Comparison of ENCODE assay signal across 1 cellular context in the genomic region with DNA sequence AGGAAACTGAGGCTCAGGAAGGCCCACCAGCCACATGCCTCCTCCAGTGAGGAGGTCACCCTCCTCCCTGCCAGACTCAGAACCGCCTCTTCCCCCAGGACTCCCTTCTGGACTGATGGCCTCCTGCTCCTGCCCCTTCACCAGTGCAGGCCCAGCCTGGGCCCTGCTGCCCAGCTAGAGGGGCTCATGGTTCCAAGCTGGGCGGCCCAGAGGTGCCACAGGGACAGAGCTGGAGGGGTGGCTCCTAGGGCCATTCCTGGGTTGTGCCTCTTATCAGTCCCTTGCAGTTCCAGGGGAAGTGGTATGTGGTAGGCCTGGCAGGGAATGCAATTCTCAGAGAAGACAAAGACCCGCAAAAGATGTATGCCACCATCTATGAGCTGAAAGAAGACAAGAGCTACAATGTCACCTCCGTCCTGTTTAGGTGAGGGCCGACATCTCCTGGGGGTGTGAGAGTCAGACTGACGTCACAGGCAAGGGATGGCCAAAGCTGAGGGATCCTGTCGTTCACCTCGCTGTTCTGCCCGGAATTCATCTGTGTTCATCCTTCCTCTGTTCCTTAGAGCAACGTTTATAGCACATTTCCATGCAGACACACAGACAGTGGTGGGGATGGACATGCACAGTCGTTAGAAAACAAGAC.
TF ChIP-seq lines count a peak whose summit lies in the region.

No MANE protein-coding gene starts in this region.

TF ChIP-seq in GM23338, 12 proteins besides CTCF, POLR2A, EP300 and RAD21 (continued from another document):
- TF ChIP-seq STAT1 (IDR thresholded peaks at IDR 0.05; ENCODE audit: unreplicated experiment) (no peak), EZH2 (IDR thresholded peaks at IDR 0.05; ENCODE audit: low read depth, unreplicated experiment) (no peak), CREB1 (CRISPR knock-in tag; IDR thresholded peaks at IDR 0.05; ENCODE audit: low read depth) (no peak), NANOG (IDR thresholded peaks at IDR 0.05; ENCODE audit: borderline replicate concordance) (no peak)
- TF ChIP-seq, protein P1, sequence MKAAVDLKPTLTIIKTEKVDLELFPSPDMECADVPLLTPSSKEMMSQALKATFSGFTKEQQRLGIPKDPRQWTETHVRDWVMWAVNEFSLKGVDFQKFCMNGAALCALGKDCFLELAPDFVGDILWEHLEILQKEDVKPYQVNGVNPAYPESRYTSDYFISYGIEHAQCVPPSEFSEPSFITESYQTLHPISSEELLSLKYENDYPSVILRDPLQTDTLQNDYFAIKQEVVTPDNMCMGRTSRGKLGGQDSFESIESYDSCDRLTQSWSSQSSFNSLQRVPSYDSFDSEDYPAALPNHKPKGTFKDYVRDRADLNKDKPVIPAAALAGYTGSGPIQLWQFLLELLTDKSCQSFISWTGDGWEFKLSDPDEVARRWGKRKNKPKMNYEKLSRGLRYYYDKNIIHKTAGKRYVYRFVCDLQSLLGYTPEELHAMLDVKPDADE (IDR thresholded peaks at IDR 0.05) = no peak
